ENCODE assay signal across 1 cellular context in genomic region chr1:234644928-234645327, GRCh38.
TF ChIP-seq lines count a peak whose summit lies in the region.

No MANE protein-coding gene starts in this region.

TF ChIP-seq in HepG2, 621 proteins besides CTCF, POLR2A, EP300 and RAD21 (continued from another document):
- no peak for TF ChIP-seq ATM (IDR thresholded peaks at IDR 0.05; ENCODE audit: borderline replicate concordance)
- TF ChIP-seq CCAR2 (optimal IDR thresholded peaks at IDR 0.05; ENCODE audit: low read depth, low read length): no peak
- TF ChIP-seq IRF1 (CRISPR knock-in tag; IDR thresholded peaks at IDR 0.05; ENCODE audit: low read depth): no peak
